In the genomic region with DNA sequence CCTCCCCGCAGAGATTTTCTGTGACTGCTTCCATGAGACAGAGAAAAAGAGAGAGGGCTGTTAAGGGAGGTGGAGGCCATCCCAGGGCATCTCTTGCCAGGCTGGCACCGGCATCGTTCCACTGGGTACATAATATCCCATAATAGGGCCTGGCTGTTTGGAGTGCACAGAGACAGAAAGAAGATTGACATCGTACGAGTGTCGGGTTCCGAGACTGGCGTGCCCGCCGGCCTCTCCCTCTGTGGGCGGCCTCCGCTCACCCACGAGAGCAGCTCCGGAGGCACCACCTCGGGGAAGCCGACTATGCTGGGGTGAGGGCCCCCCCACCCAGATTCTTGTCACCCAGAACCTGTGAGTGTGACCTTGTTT, we compare ENCODE assay signal across 17 cellular contexts.
DNase-seq lines count a peak whose midpoint lies in the region; ATAC-seq and TF ChIP-seq lines count a peak whose summit lies in the region.
"Had no signal": no experiment of that assay in that cellular context is flagged by ENCODE, and none has a peak within 500 bp of the region (broad histone marks: within the 10 kb centered on the region; RNA-seq: fewer than 3 reads in every experiment).

No MANE protein-coding gene starts in this region.

- H3K27me3 ChIP-seq in gastroesophageal sphincter (no peaks in the 10 kb centered on the region), testis (no peaks in the 10 kb centered on the region)
- H3K27me3 ChIP-seq: BE2C had no signal

- 91 to 100% methylated on average over 5 to 6 of the region's 16 CpGs for WGBS in gastroesophageal sphincter (ENCODE audit: low coverage in 1 of 2), 2 donors
- 92 to 95% methylated on average over 16 of the region's 16 CpGs for WGBS in testis, 2 donors

- no peaks in the 10 kb centered on the region for H3K36me3 Mint-ChIP-seq in WTC11
- no peaks in the 10 kb centered on the region for H3K36me3 Mint-ChIP-seq in nephron (ENCODE audit: low read depth)
- H3K36me3 Mint-ChIP-seq: CD8-positive, alpha-beta T cell had no signal

- H3K27ac ChIP-seq in gastroesophageal sphincter (peak overlapping the region in 3 of 4 donors; percentile 40 to 61 (median 52)), testis (peak overlapping the region; percentile 5 to 63)
- H3K27ac ChIP-seq: GM23248 had no signal

- ATAC-seq in WTC11: no peak
- ATAC-seq in gastroesophageal sphincter: no peak
- ATAC-seq in HG03175 (IDR thresholded peaks at IDR 0.05; ENCODE audit: unreplicated experiment): no peak
- ATAC-seq: CD8-positive, alpha-beta T cell; K562 had no signal

- TF ChIP-seq POLR2A in gastroesophageal sphincter (IDR thresholded peaks at IDR 0.05) (no peak), testis (IDR thresholded peaks at IDR 0.05) (no peak)

- POLR2A ChIA-PET in WTC11 (lab: Charles Lee): no interaction called here

- no peaks in the 10 kb centered on the region for H3K36me3 ChIP-seq in gastroesophageal sphincter
- no peaks in the 10 kb centered on the region for H3K36me3 ChIP-seq in testis (ENCODE audit: low read depth, missing control alignments)

- TF ChIP-seq CTCF in WTC11 (IDR thresholded peaks at IDR 0.05): no peak
- TF ChIP-seq CTCF in gastroesophageal sphincter (IDR thresholded peaks at IDR 0.05): no peak
- no peak for TF ChIP-seq CTCF in nephron (IDR thresholded peaks at IDR 0.05; ENCODE audit: unreplicated experiment in 3 of 3)
- no peak for TF ChIP-seq CTCF in testis (IDR thresholded peaks at IDR 0.05)

- DNase-seq in WTC11 (ENCODE audit: low spot score) (no peak), testis (no peak), SIG-M5 treated with dmso at 0.1 percent for 504 hours (lab: John Stamatoyannopoulos, UW; ENCODE audit: unreplicated experiment) (no peak)
- no peak for DNase-seq in activated CD4-positive, CD25-positive, alpha-beta regulatory T cell (lab: John Stamatoyannopoulos, UW)
- DNase-seq: BE2C; CD8-positive, alpha-beta T cell; DND-41; GDM1; GM23248; NCI-H1436 treated with DMSO at 0.1 percent for 48 hours; NCI-H2081 treated with DMSO at 0.1 percent for 48 hours; NCI-H2227 treated with DMSO at 0.1 percent for 48 hours; NK-92 treated with Interleukin-12 subunit alpha and Interleukin-12 subunit beta, amount 100 ng/mL, for 24 hours had no signal

- H3K9me3 Mint-ChIP-seq in WTC11 (no peaks in the 10 kb centered on the region), nephron (no peaks in the 10 kb centered on the region)
- H3K9me3 Mint-ChIP-seq: CD8-positive, alpha-beta T cell had no signal

- H3K4me3 Mint-ChIP-seq in WTC11 (no peak overlapping the region), nephron (no peak overlapping the region)
- H3K4me3 Mint-ChIP-seq: CD8-positive, alpha-beta T cell had no signal

- H3K4me3 ChIP-seq in gastroesophageal sphincter: no peak overlapping the region
- H3K4me3 ChIP-seq in testis: no peak overlapping the region
- H3K4me3 ChIP-seq: GM23248, K562 had no signal

- no peaks in the 10 kb centered on the region for H3K9me3 ChIP-seq in gastroesophageal sphincter
- H3K9me3 ChIP-seq in testis: no peaks in the 10 kb centered on the region
- H3K9me3 ChIP-seq: BE2C had no signal

- H3K27ac Mint-ChIP-seq in WTC11 (0 out of 2 replicates have a peak overlapping the region, but pooled peaks have one; percentile 36), nephron (peak overlapping the region; percentile 51 to 93 (median 83))
- H3K27ac Mint-ChIP-seq: CD8-positive, alpha-beta T cell had no signal

- H3K4me1 Mint-ChIP-seq in WTC11: peaks cover 8% of the 10 kb centered on the region
- H3K4me1 Mint-ChIP-seq in nephron: peaks cover 64% of the 10 kb centered on the region

- intact Hi-C loops in testis (cut with DNase I; ENCODE audit: low total_unique reads): no loop called here

- H3K27me3 Mint-ChIP-seq in WTC11 (ENCODE audit: low read depth) (no peaks in the 10 kb centered on the region), nephron (ENCODE audit: low read depth) (no peaks in the 10 kb centered on the region)

- H3K4me1 ChIP-seq in gastroesophageal sphincter (peaks cover 0 to 62% (median 10%) of the 10 kb centered on the region in 3 donors), testis (peaks cover 46% of the 10 kb centered on the region)

- CTCF ChIA-PET in WTC11 (lab: Charles Lee): interaction anchor here (1.0 kb wide), 1 partner anchor 24 kb away, joined by 4 read pairs; no protein-coding TSS in a partner anchor

- no peak for TF ChIP-seq EP300 in gastroesophageal sphincter (IDR thresholded peaks at IDR 0.05)

TF ChIP-seq in WTC11, 78 proteins besides CTCF, POLR2A, EP300 and RAD21 (continues in another document):
- no peak for TF ChIP-seq ZNF317 (CRISPR knock-in tag; IDR thresholded peaks at IDR 0.05; ENCODE audit: borderline replicate concordance, low read depth)
- TF ChIP-seq, protein P1, sequence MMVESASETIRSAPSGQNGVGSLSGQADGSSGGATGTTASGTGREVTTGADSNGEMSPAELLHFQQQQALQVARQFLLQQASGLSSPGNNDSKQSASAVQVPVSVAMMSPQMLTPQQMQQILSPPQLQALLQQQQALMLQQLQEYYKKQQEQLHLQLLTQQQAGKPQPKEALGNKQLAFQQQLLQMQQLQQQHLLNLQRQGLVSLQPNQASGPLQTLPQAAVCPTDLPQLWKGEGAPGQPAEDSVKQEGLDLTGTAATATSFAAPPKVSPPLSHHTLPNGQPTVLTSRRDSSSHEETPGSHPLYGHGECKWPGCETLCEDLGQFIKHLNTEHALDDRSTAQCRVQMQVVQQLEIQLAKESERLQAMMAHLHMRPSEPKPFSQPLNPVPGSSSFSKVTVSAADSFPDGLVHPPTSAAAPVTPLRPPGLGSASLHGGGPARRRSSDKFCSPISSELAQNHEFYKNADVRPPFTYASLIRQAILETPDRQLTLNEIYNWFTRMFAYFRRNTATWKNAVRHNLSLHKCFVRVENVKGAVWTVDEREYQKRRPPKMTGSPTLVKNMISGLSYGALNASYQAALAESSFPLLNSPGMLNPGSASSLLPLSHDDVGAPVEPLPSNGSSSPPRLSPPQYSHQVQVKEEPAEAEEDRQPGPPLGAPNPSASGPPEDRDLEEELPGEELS (CRISPR knock-in tag; IDR thresholded peaks at IDR 0.05): no peak
- no peak for TF ChIP-seq NFATC4 (CRISPR knock-in tag; IDR thresholded peaks at IDR 0.05)
- TF ChIP-seq, protein P2, sequence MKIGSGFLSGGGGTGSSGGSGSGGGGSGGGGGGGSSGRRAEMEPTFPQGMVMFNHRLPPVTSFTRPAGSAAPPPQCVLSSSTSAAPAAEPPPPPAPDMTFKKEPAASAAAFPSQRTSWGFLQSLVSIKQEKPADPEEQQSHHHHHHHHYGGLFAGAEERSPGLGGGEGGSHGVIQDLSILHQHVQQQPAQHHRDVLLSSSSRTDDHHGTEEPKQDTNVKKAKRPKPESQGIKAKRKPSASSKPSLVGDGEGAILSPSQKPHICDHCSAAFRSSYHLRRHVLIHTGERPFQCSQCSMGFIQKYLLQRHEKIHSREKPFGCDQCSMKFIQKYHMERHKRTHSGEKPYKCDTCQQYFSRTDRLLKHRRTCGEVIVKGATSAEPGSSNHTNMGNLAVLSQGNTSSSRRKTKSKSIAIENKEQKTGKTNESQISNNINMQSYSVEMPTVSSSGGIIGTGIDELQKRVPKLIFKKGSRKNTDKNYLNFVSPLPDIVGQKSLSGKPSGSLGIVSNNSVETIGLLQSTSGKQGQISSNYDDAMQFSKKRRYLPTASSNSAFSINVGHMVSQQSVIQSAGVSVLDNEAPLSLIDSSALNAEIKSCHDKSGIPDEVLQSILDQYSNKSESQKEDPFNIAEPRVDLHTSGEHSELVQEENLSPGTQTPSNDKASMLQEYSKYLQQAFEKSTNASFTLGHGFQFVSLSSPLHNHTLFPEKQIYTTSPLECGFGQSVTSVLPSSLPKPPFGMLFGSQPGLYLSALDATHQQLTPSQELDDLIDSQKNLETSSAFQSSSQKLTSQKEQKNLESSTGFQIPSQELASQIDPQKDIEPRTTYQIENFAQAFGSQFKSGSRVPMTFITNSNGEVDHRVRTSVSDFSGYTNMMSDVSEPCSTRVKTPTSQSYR (CRISPR knock-in tag; IDR thresholded peaks at IDR 0.05): no peak
- TF ChIP-seq CBFB (CRISPR knock-in tag; IDR thresholded peaks at IDR 0.05; ENCODE audit: low read depth): no peak
- TF ChIP-seq, protein P3, sequence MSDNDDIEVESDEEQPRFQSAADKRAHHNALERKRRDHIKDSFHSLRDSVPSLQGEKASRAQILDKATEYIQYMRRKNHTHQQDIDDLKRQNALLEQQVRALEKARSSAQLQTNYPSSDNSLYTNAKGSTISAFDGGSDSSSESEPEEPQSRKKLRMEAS (CRISPR knock-in tag; IDR thresholded peaks at IDR 0.05): no peak
- TF ChIP-seq SP1 (CRISPR knock-in tag; conservative IDR thresholded peaks at IDR 0.05): no peak
- TF ChIP-seq, protein P4, sequence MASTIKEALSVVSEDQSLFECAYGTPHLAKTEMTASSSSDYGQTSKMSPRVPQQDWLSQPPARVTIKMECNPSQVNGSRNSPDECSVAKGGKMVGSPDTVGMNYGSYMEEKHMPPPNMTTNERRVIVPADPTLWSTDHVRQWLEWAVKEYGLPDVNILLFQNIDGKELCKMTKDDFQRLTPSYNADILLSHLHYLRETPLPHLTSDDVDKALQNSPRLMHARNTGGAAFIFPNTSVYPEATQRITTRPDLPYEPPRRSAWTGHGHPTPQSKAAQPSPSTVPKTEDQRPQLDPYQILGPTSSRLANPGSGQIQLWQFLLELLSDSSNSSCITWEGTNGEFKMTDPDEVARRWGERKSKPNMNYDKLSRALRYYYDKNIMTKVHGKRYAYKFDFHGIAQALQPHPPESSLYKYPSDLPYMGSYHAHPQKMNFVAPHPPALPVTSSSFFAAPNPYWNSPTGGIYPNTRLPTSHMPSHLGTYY (CRISPR knock-in tag; IDR thresholded peaks at IDR 0.05): no peak
- no peak for TF ChIP-seq CREB1 (CRISPR knock-in tag; IDR thresholded peaks at IDR 0.05)
- TF ChIP-seq, protein P5, sequence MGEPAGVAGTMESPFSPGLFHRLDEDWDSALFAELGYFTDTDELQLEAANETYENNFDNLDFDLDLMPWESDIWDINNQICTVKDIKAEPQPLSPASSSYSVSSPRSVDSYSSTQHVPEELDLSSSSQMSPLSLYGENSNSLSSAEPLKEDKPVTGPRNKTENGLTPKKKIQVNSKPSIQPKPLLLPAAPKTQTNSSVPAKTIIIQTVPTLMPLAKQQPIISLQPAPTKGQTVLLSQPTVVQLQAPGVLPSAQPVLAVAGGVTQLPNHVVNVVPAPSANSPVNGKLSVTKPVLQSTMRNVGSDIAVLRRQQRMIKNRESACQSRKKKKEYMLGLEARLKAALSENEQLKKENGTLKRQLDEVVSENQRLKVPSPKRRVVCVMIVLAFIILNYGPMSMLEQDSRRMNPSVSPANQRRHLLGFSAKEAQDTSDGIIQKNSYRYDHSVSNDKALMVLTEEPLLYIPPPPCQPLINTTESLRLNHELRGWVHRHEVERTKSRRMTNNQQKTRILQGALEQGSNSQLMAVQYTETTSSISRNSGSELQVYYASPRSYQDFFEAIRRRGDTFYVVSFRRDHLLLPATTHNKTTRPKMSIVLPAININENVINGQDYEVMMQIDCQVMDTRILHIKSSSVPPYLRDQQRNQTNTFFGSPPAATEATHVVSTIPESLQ (CRISPR knock-in tag; IDR thresholded peaks at IDR 0.05): no peak
